In the genomic region with DNA sequence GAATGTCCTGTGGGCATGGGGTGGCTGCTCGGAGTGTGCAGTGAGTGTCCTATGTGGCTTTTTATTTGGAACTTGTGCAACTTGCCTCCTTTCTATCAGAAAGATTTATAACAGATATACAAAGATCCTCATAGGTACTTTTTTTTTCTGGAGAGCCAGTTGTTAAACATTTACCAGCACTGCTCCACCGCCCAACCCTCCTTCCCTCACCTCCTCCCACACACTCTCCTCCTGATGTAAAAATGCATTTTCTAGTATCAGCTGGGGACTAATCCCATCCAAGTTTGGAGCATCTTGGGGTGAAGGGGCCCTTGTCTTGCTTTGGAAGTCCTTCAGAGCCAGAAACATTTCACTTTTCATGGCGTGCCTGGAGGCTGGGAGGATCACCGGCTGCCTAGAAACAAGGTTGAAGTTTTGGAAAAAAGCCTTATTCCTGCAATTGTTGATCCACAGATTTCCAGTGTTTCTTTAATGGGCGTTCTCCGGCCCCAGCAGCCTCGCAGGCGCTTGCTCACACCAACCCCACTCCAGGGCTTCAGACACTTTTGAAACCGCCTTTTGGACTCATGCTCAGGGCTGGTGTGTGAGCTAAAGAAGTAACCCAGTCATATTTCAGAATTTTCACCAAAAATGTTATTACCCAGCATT, we compare ENCODE assay signal across 24 cellular contexts.
DNase-seq lines count a peak whose midpoint lies in the region; ATAC-seq and TF ChIP-seq lines count a peak whose summit lies in the region.
"Had no signal": no experiment of that assay in that cellular context is flagged by ENCODE, and none has a peak within 500 bp of the region (broad histone marks: within the 10 kb centered on the region; RNA-seq: fewer than 3 reads in every experiment).

No MANE protein-coding gene starts in this region.

- H3K9me3 ChIP-seq in psoas muscle = no peaks in the 10 kb centered on the region
- H3K9me3 ChIP-seq: A549, adrenal gland had no signal

- ATAC-seq in left ventricle myocardium superior (peak; percentile 42), HG03097 (IDR thresholded peaks at IDR 0.05; ENCODE audit: low FRiP score, unreplicated experiment) (no peak), psoas muscle (no peak)
- ATAC-seq: A549, K562, SK-N-SH treated with all-trans-retinoic acid at 6 μM for 48 hours had no signal

- H3K4me1 ChIP-seq in psoas muscle = no peaks in the 10 kb centered on the region
- H3K4me1 ChIP-seq: A549, adrenal gland had no signal

- H3K27me3 Mint-ChIP-seq in nephron progenitor cell (ENCODE audit: low read depth, poor library complexity) (no peaks in the 10 kb centered on the region), type B pancreatic cell (peaks cover 4% of the 10 kb centered on the region)
- H3K27me3 Mint-ChIP-seq: activated CD4-positive, alpha-beta memory T cell treated with anti-CD3 and anti-CD28 coated beads, Interleukin-2, amount 10 ng/mL, durations not matched to agents 7 days and 5 days; B cell; dendritic cell treated with granulocyte-macrophage colony-stimulating factor and Interleukin-4, amounts not matched to agents 40 ng/mL and 50 ng/mL, for 4 days had no signal

- DNase-seq in left ventricle myocardium superior = no peak
- DNase-seq in cardiac septum (ENCODE audit: low spot score) = no peak
- DNase-seq in kidney glomerular epithelial cell (lab: John Stamatoyannopoulos, UW) = peak; percentile 39
- no peak for DNase-seq in nephron progenitor cell
- DNase-seq in type B pancreatic cell (ENCODE audit: extremely low spot score, unreplicated experiment) = no peak
- DNase-seq in cerebellar cortex (ENCODE audit: low spot score) = no peak
- DNase-seq in psoas muscle = no peak
- DNase-seq: activated CD4-positive, alpha-beta memory T cell treated with anti-CD3 and anti-CD28 coated beads, Interleukin-2, amount 10 ng/mL, durations not matched to agents 7 days and 5 days; activated gamma-delta T cell treated with Interleukin-2 at 50 U/mL for 16 hours; adrenal gland; COR-L47; NCI-H146; NCI-H2171 treated with DMSO at 0.1 percent for 48 hours; NCI-H526 treated with DMSO at 0.1 percent for 48 hours; occipital lobe; stimulated activated CD4-positive, alpha-beta T cell treated with anti-CD3 and anti-CD28 coated beads, Interleukin-1b, Interleukin-23, amount 100 ng/mL, for 48 hours had no signal

- H3K36me3 ChIP-seq in psoas muscle (ENCODE audit: insufficient read depth in 1 of 2, low read depth in 1 of 2) = no peaks in the 10 kb centered on the region
- H3K36me3 ChIP-seq: adrenal gland had no signal

- H3K4me3 ChIP-seq in psoas muscle = no peak overlapping the region
- H3K4me3 ChIP-seq: A549, adrenal gland, K562 had no signal

- H3K36me3 Mint-ChIP-seq in nephron progenitor cell (ENCODE audit: low read depth) = no peaks in the 10 kb centered on the region
- no peaks in the 10 kb centered on the region for H3K36me3 Mint-ChIP-seq in type B pancreatic cell

- H3K27ac ChIP-seq in psoas muscle = no peak overlapping the region
- H3K27ac ChIP-seq: A549, adrenal gland, HL-60, RWPE1 had no signal

- H3K4me1 Mint-ChIP-seq in nephron progenitor cell = peaks cover 60% of the 10 kb centered on the region
- peaks cover 25% of the 10 kb centered on the region for H3K4me1 Mint-ChIP-seq in type B pancreatic cell (ENCODE audit: unreplicated experiment)
- H3K4me1 Mint-ChIP-seq: activated CD4-positive, alpha-beta memory T cell treated with anti-CD3 and anti-CD28 coated beads, Interleukin-2, amount 10 ng/mL, durations not matched to agents 7 days and 5 days; B cell had no signal

- intact Hi-C loops in left ventricle myocardium superior (cut with micrococcal nuclease) = no loop called here
- intact Hi-C loops in cardiac septum (cut with DNase I) = no loop called here
- intact Hi-C loops in psoas muscle (cut with DNase I) = no loop called here

- TF ChIP-seq CTCF in nephron progenitor cell (IDR thresholded peaks at IDR 0.05) (no peak), type B pancreatic cell (conservative IDR thresholded peaks at IDR 0.05) (no peak), psoas muscle (IDR thresholded peaks at IDR 0.05) (no peak)

- WGBS in psoas muscle, 3 donors = 65 to 74% (median 71%) methylated on average over 9 of the region's 9 CpGs

- no peaks in the 10 kb centered on the region for H3K27me3 ChIP-seq in psoas muscle (ENCODE audit: insufficient read depth in 3 of 3, low read length in 2 of 3)
- H3K27me3 ChIP-seq: adrenal gland had no signal

- H3K9me3 Mint-ChIP-seq in nephron progenitor cell = peaks cover 4% of the 10 kb centered on the region
- no peaks in the 10 kb centered on the region for H3K9me3 Mint-ChIP-seq in type B pancreatic cell
- H3K9me3 Mint-ChIP-seq: activated CD4-positive, alpha-beta memory T cell treated with anti-CD3 and anti-CD28 coated beads, Interleukin-2, amount 10 ng/mL, durations not matched to agents 7 days and 5 days; dendritic cell treated with granulocyte-macrophage colony-stimulating factor and Interleukin-4, amounts not matched to agents 40 ng/mL and 50 ng/mL, for 4 days had no signal

- H3K27ac Mint-ChIP-seq in nephron progenitor cell (peak overlapping the region; percentile 16), type B pancreatic cell (no peak overlapping the region)
- H3K27ac Mint-ChIP-seq: activated CD4-positive, alpha-beta memory T cell treated with anti-CD3 and anti-CD28 coated beads, Interleukin-2, amount 10 ng/mL, durations not matched to agents 7 days and 5 days; B cell; dendritic cell treated with granulocyte-macrophage colony-stimulating factor and Interleukin-4, amounts not matched to agents 40 ng/mL and 50 ng/mL, for 4 days had no signal

- no peak overlapping the region for H3K4me3 Mint-ChIP-seq in nephron progenitor cell
- H3K4me3 Mint-ChIP-seq in type B pancreatic cell = peak overlapping the region; percentile 43
- H3K4me3 Mint-ChIP-seq: activated CD4-positive, alpha-beta memory T cell treated with anti-CD3 and anti-CD28 coated beads, Interleukin-2, amount 10 ng/mL, durations not matched to agents 7 days and 5 days; B cell; dendritic cell treated with granulocyte-macrophage colony-stimulating factor and Interleukin-4, amounts not matched to agents 40 ng/mL and 50 ng/mL, for 4 days had no signal
